Comparison of ENCODE assay signal across 11 cellular contexts in genomic region chr5:68419637-68420452, GRCh38.
DNase-seq lines count a peak whose midpoint lies in the region; ATAC-seq and TF ChIP-seq lines count a peak whose summit lies in the region.
"Had no signal": no experiment of that assay in that cellular context is flagged by ENCODE, and none has a peak within 500 bp of the region (broad histone marks: within the 10 kb centered on the region; RNA-seq: fewer than 3 reads in every experiment).

No MANE protein-coding gene starts in this region.

- H3K27me3 ChIP-seq in BLaER1 (no peaks in the 10 kb centered on the region), colonic mucosa (no peaks in the 10 kb centered on the region), neural progenitor cell (no peaks in the 10 kb centered on the region)
- H3K27me3 ChIP-seq: upper lobe of left lung had no signal

- no peak overlapping the region for H3K4me3 ChIP-seq in BLaER1
- H3K4me3 ChIP-seq in colonic mucosa = no peak overlapping the region
- H3K4me3 ChIP-seq in neural progenitor cell = no peak overlapping the region
- H3K4me3 ChIP-seq: upper lobe of left lung had no signal

- no peak overlapping the region for H3K9ac ChIP-seq in BLaER1
- peak overlapping the region in 1 of 2 donors; percentile 56 for H3K9ac ChIP-seq in colonic mucosa (ENCODE audit: low read depth in 2 of 2, low read length in 2 of 2)
- H3K9ac ChIP-seq in neural progenitor cell = no peak overlapping the region

- intact Hi-C loops in colonic mucosa (cut with DNase I) = no loop called here

- no peaks in the 10 kb centered on the region for H3K79me2 ChIP-seq in neural progenitor cell (ENCODE audit: low read depth)

- DNase-seq in MV-4-11 (lab: John Stamatoyannopoulos, UW) (peak; percentile 32), colonic mucosa (peak; percentile 71), neural progenitor cell (ENCODE audit: low spot score) (peak; percentile 18), NCI-H345 treated with DMSO at 0.1 percent for 48 hours (lab: John Stamatoyannopoulos, UW; ENCODE audit: unreplicated experiment) (no peak), NCI-H748 treated with DMSO at 0.1 percent for 48 hours (lab: John Stamatoyannopoulos, UW) (no peak)
- DNase-seq: activated gamma-delta T cell, upper lobe of left lung had no signal

- H3K27ac Mint-ChIP-seq in neural progenitor cell = peak overlapping the region; percentile 19
- H3K27ac Mint-ChIP-seq: IgD-negative memory B cell had no signal

- no peak overlapping the region for H2AFZ ChIP-seq in neural progenitor cell (replicated peaks)

- H3F3A ChIP-seq in neural progenitor cell (ENCODE audit: low read depth) = no peaks in the 10 kb centered on the region

- H3K36me3 Mint-ChIP-seq in neural progenitor cell = no peaks in the 10 kb centered on the region
- H3K36me3 Mint-ChIP-seq: IgD-negative memory B cell had no signal

- no peaks in the 10 kb centered on the region for H3K36me3 ChIP-seq in BLaER1
- no peaks in the 10 kb centered on the region for H3K36me3 ChIP-seq in colonic mucosa
- H3K36me3 ChIP-seq in neural progenitor cell = no peaks in the 10 kb centered on the region
- H3K36me3 ChIP-seq: upper lobe of left lung had no signal

- ATAC-seq in GM21526 (IDR thresholded peaks at IDR 0.05; ENCODE audit: low FRiP score, unreplicated experiment) (no peak), GM21786 (IDR thresholded peaks at IDR 0.05; ENCODE audit: unreplicated experiment) (no peak)

- H3K4me1 ChIP-seq in BLaER1 = peaks cover 22% of the 10 kb centered on the region
- peaks cover 8% of the 10 kb centered on the region for H3K4me1 ChIP-seq in colonic mucosa
- H3K4me1 ChIP-seq in neural progenitor cell = peaks cover 9% of the 10 kb centered on the region

- H3K9me3 ChIP-seq in BLaER1 = no peaks in the 10 kb centered on the region
- no peaks in the 10 kb centered on the region for H3K9me3 ChIP-seq in colonic mucosa
- no peaks in the 10 kb centered on the region for H3K9me3 ChIP-seq in neural progenitor cell (ENCODE audit: low read depth)
- H3K9me3 ChIP-seq: upper lobe of left lung had no signal

- TF ChIP-seq CTCF in colonic mucosa (IDR thresholded peaks at IDR 0.05) = no peak
- TF ChIP-seq CTCF in neural progenitor cell (IDR thresholded peaks at IDR 0.05) = no peak

- H3K4me1 Mint-ChIP-seq in neural progenitor cell = peaks cover 27% of the 10 kb centered on the region

- H3K27ac ChIP-seq in BLaER1 = no peak overlapping the region
- peak overlapping the region; percentile 72 for H3K27ac ChIP-seq in colonic mucosa
- no peak overlapping the region for H3K27ac ChIP-seq in neural progenitor cell

- H4K20me1 ChIP-seq in BLaER1 (no peaks in the 10 kb centered on the region), neural progenitor cell (ENCODE audit: low read depth) (no peaks in the 10 kb centered on the region)

- H3K27me3 Mint-ChIP-seq in neural progenitor cell (ENCODE audit: insufficient read depth, low read depth) = no peaks in the 10 kb centered on the region
- H3K27me3 Mint-ChIP-seq: IgD-negative memory B cell had no signal

- peak overlapping the region; percentile 49 for H3K4me2 ChIP-seq in BLaER1
- no peak overlapping the region for H3K4me2 ChIP-seq in neural progenitor cell

- H3K4me3 Mint-ChIP-seq in neural progenitor cell = no peak overlapping the region
- H3K4me3 Mint-ChIP-seq: IgD-negative memory B cell had no signal

- no peaks in the 10 kb centered on the region for H3K9me3 Mint-ChIP-seq in neural progenitor cell

Comparison
In these comparisons a context has a peak if more than half of its experiments do, and no peak if none do; other contexts are left out.
1. DNase-seq: peak in MV-4-11 (single experiment), colonic mucosa (single experiment) and neural progenitor cell (single experiment); none in NCI-H345 treated with DMSO at 0.1 percent for 48 hours (single experiment) and NCI-H748 treated with DMSO at 0.1 percent for 48 hours (single experiment).